In the genomic region with DNA sequence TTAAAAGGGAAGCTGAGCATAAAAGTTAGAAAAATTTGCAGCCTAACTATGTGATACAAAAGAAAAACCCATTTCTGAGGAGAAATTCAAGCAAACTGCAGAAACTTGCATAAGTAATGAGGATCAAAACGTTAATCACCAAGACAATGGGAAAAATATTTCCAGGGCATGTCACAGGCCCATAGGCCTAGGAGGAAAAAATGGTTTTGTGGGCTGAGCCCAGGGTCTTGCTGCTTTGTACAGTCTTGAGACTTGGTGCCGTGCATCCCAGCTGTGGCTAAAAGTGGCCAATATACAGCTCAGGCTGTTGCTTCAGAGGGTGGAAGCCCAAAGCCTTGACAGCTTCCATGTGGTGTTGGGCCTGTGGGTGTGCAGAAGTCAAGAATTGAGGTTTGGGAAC, we compare ENCODE assay signal across 11 cellular contexts. TPM values are rescaled to one million over a fixed set of nuclear protein-coding genes. Genes with fewer than 3 reads are reported as not detected.
"Had no signal": no experiment of that assay in that cellular context is flagged by ENCODE, and none has a peak within 500 bp of the region (broad histone marks: within the 10 kb centered on the region; RNA-seq: fewer than 3 reads in every experiment).

No MANE protein-coding gene starts in this region.

- H3K4me3 Mint-ChIP-seq: GM23338, H9, HFFc6 had no signal

- H3K27ac Mint-ChIP-seq: GM23338, H9, HFFc6 had no signal

- H3K4me3 ChIP-seq: GM23338 had no signal

- H3K4me1 Mint-ChIP-seq: GM23338, H9 had no signal

- ATAC-seq: GM23338 had no signal

- H3K4me2 ChIP-seq: GM23338, KMS-11 had no signal

- H3K27ac ChIP-seq: KMS-11 had no signal

- FAIRE-seq: H1, H54, HTR-8/SVneo had no signal

- DNase-seq: H9, HCEC 1CT, HFFc6, IMR-90, KBM-7 had no signal

RNA-seq across cellular contexts. Expression of a gene that starts 37.7 kb away (rescaled TPM):
- total RNA-seq: HT-29 had no signal
